In the genomic region with DNA sequence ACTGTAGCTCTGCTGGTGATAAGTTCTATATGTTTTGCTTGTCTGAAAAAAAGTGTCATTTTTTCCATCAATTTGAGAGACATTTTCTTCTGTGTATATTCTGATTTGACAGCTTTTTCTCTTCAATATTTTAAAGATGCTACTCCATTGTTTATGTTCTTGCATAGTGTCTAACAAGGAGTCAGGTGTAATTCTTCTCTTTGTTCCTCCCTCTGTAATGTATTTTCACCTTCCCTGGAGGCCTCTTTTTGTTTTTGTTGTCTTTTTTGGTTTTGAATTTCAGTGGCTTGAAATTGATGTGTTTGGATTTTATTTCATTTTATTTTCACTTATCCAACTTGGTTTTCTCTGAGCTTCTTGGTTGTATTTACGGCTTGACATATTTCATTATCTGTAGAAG, we compare ENCODE assay signal across 6 cellular contexts.
"Had no signal": no experiment of that assay in that cellular context is flagged by ENCODE, and none has a peak within 500 bp of the region (broad histone marks: within the 10 kb centered on the region; RNA-seq: fewer than 3 reads in every experiment).

No MANE protein-coding gene starts in this region.

- H3K36me3 ChIP-seq: HAP-1 had no signal

- H3K27ac ChIP-seq: GM23248 had no signal

- H3K4me1 Mint-ChIP-seq: IgD-negative memory B cell had no signal

- H3K27ac Mint-ChIP-seq: IgD-negative memory B cell had no signal

- H3K36me3 Mint-ChIP-seq: IgD-negative memory B cell had no signal

- ATAC-seq: HCT116 had no signal

- H3K4me3 ChIP-seq: GM23248, HAP-1 had no signal

- H3K4me3 Mint-ChIP-seq: IgD-negative memory B cell had no signal

- H3K4me1 ChIP-seq: HAP-1 had no signal

- DNase-seq: GM23248, GOT3, H7 had no signal
